In genomic region chr2:108988796-108989713, GRCh38 we compare ENCODE assay signal across 8 cellular contexts. TPM values are rescaled to one million over a fixed set of nuclear protein-coding genes. Genes with fewer than 3 reads are reported as not detected.
DNase-seq lines count a peak whose midpoint lies in the region; ATAC-seq, FAIRE-seq and TF ChIP-seq lines count a peak whose summit lies in the region.

Gene EDAR, minus strand, starts transcription at chr2:108989220. Its CDS starts 58,206 bp downstream, at chr2:108931014.

- TF ChIP-seq CTCF in fibroblast of pulmonary artery (IDR thresholded peaks at IDR 0.05; ENCODE audit: low read length, missing control alignments) = peak; percentile 43
- TF ChIP-seq CTCF in parathyroid adenoma (IDR thresholded peaks at IDR 0.05) = peak; percentile 68

- FAIRE-seq in GM19239 (lab: Jason Lieb, UNC) = peak; percentile 33

- H3K4me1 ChIP-seq in parathyroid adenoma = peaks cover 11% of the 10 kb centered on the region

- DNase-seq in GM19239 (ENCODE audit: insufficient read length, low spot score) (no peak), NCI-H460 (ENCODE audit: extremely low read depth, low read depth) (peak; percentile 31), fibroblast of pulmonary artery (ENCODE audit: low read depth) (peak; percentile 15), cerebellar nuclear complex (lab: John Stamatoyannopoulos, UW) (no peak), middle frontal gyrus (ENCODE audit: extremely low spot score, low spot score) (no peak)
- peak; percentile 63 to 71 for DNase-seq in activated T-cell treated with anti-CD3 and anti-CD28 coated beads, Interleukin-2, amount 50 U/mL, for 48 hours

- H3K9me3 ChIP-seq in parathyroid adenoma (ENCODE audit: control insufficient read depth, low read length) = no peaks in the 10 kb centered on the region

- H3K36me3 ChIP-seq in parathyroid adenoma (ENCODE audit: control insufficient read depth, insufficient read depth, low read length) = no peaks in the 10 kb centered on the region

- no peaks in the 10 kb centered on the region for H3K27me3 ChIP-seq in parathyroid adenoma (ENCODE audit: control insufficient read depth, insufficient read depth, low read length)

- H3K4me3 ChIP-seq in fibroblast of pulmonary artery (replicated peaks; ENCODE audit: low read depth, low read length) = no peak within 1 kb of the TSS
- no peak within 1 kb of the TSS for H3K4me3 ChIP-seq in parathyroid adenoma (ENCODE audit: low read depth, low read length)

- H3K27ac ChIP-seq in parathyroid adenoma = no peak within 1 kb of the TSS

- no peak within 1 kb of the TSS for H3K9ac ChIP-seq in parathyroid adenoma

- H2AFZ ChIP-seq in parathyroid adenoma = peak within 1 kb of the TSS; percentile 29

- H3K4me2 ChIP-seq in parathyroid adenoma (ENCODE audit: low read length) = no peak within 1 kb of the TSS

- ATAC-seq in HG03108 (IDR thresholded peaks at IDR 0.05; ENCODE audit: unreplicated experiment) = no peak

- H3K79me2 ChIP-seq in parathyroid adenoma = no peaks in the 10 kb centered on the region

RNA-seq across cellular contexts. Expression of gene EDAR, which starts in this region (rescaled TPM):
- not detected in 2 replicates for total RNA-seq in NCI-H460 (2014; rRNA removed; shearing (Covaris generic))
- not detected in 2 replicates for polyA plus RNA-seq in NCI-H460 (2014; cell fraction: nucleus; rRNA removed)

Comparison
In these comparisons a context has a peak if more than half of its experiments do, and no peak if none do; other contexts are left out.
1. Peak in DNase-seq in NCI-H460; RNA of the gene not detected or under 1 TPM.
2. DNase-seq: peak in activated T-cell treated with anti-CD3 and anti-CD28 coated beads, Interleukin-2, amount 50 U/mL, for 48 hours (2 of 2) and fibroblast of pulmonary artery (single experiment); none in GM19239 (single experiment), cerebellar nuclear complex (0 of 2) and middle frontal gyrus (single experiment).